Comparison of ENCODE assay signal across 1 cellular context in the genomic region with DNA sequence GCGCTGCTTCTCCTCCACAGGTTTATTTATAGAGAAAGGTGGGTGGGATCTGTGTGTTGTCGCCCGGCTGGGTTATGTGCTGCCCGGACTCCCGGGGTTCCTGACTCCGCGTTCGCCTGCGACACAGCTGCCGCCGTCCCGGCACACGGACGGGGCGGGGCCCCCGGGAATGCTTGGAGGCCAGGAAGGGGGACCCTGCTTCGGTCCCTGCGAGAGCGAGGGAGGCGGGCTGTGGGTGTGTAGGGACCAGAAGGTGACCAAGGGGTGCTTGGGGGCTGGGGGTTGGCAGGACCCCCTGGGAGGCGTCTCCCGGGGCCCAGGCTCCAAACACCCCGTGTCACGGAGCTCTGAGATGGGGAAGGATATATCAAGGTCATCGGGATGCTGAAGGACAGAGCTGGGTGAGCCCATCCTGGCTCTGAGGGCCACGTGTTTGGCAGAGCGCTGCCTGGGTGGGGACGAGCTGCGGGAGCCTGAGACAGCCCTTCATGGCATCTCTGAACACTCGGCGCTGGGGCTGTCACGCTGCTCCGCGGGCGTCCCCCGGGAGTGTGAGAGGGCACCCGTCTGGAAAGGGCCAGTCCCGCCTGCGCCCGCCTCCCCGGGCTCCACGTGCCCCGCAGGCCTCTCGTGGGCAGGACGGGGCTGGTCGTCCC.
TF ChIP-seq lines count a peak whose summit lies in the region.

No MANE protein-coding gene starts in this region.

TF ChIP-seq in K562, 482 proteins besides CTCF, POLR2A, EP300 and RAD21:
- TF ChIP-seq ESRRA (IDR thresholded peaks at IDR 0.05; ENCODE audit: borderline replicate concordance, low read depth) (0 out of 2 replicates have a peak, but pooled peaks have one; percentile 15), SMARCA5 (IDR thresholded peaks at IDR 0.05) (no peak), CREBBP (IDR thresholded peaks at IDR 0.05; ENCODE audit: low read depth, low read length) (no peak), NR2C1 (IDR thresholded peaks at IDR 0.05) (no peak), NR2C1 (tag; IDR thresholded peaks at IDR 0.05) (no peak), CBX2 (IDR thresholded peaks at IDR 0.05; ENCODE audit: insufficient read depth, low read length, poor library complexity, severe bottlenecking) (no peak), PML (IDR thresholded peaks at IDR 0.05; ENCODE audit: low read length) (no peak), ELF4 (CRISPR knock-in tag; IDR thresholded peaks at IDR 0.05) (no peak), SP1 (CRISPR knock-in tag; IDR thresholded peaks at IDR 0.05) (no peak), POLR2B (IDR thresholded peaks at IDR 0.05; ENCODE audit: low read depth, partially characterized antibody) (no peak)
- TF ChIP-seq, protein P1, sequence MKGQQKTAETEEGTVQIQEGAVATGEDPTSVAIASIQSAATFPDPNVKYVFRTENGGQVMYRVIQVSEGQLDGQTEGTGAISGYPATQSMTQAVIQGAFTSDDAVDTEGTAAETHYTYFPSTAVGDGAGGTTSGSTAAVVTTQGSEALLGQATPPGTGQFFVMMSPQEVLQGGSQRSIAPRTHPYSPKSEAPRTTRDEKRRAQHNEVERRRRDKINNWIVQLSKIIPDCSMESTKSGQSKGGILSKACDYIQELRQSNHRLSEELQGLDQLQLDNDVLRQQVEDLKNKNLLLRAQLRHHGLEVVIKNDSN (CRISPR knock-in tag; IDR thresholded peaks at IDR 0.05) = 0 out of 2 replicates have a peak, but pooled peaks have one; percentile 17
